Comparison of ENCODE assay signal across 8 cellular contexts in genomic region chr9:3526903-3527652, GRCh38. TPM values are rescaled to one million over a fixed set of nuclear protein-coding genes. Genes with fewer than 3 reads are reported as not detected.
A peak's percentile ranks its signal among the peaks of the same experiment; 100 is the strongest.
DNase-seq lines count a peak whose midpoint lies in the region; ATAC-seq and TF ChIP-seq lines count a peak whose summit lies in the region.

No MANE protein-coding gene starts in this region.

- H3K9me2 ChIP-seq in OCI-LY7 (ENCODE audit: insufficient read depth, low read length): no peaks in the 10 kb centered on the region

- intact Hi-C loops in OCI-LY7 (cut with micrococcal nuclease; ENCODE audit: unreplicated experiment): loop anchor here (1.0 to 5.0 kb wide), 4 partner anchors 19 to 685 kb away; partner anchors contain the start of gene PUM3

- H3K9me3 ChIP-seq in DND-41 (ENCODE audit: insufficient read depth, low read length, severe bottlenecking) (no peaks in the 10 kb centered on the region), OCI-LY7 (ENCODE audit: low read length) (no peaks in the 10 kb centered on the region), liver (ENCODE audit: control insufficient read depth in 4 of 4, low read length in 3 of 4) (no peaks in the 10 kb centered on the region), thoracic aorta (no peaks in the 10 kb centered on the region)

- peak overlapping the region; percentile 97 for H3K9ac ChIP-seq in DND-41 (ENCODE audit: low read depth, low read length)
- peak overlapping the region; percentile 65 to 73 for H3K9ac ChIP-seq in liver (ENCODE audit: low read depth in 1 of 2, low read length in 2 of 2)

- DNase-seq in DND-41: peak; percentile 68
- DNase-seq in OCI-LY7 (ENCODE audit: low spot score): peak; percentile 79
- DNase-seq in cerebellum (ENCODE audit: low spot score): peak; percentile 27
- DNase-seq in thoracic aorta (ENCODE audit: low spot score): no peak
- DNase-seq in activated effector memory CD4-positive, alpha-beta T cell treated with Interleukin-2 at 50 U/mL for 16 hours: no peak

- CTCF ChIA-PET in OCI-LY7 (lab: Charles Lee; ENCODE audit: unreplicated experiment): interaction anchor here (0.7 to 1.4 kb wide), 6 partner anchors 19 to 86 kb away, joined by 3 to 5 read pairs (median 4); no protein-coding TSS in a partner anchor

- peaks cover 63% of the 10 kb centered on the region for H3K79me2 ChIP-seq in DND-41 (ENCODE audit: insufficient read depth, low read length)
- H3K79me2 ChIP-seq in OCI-LY7 (ENCODE audit: insufficient read depth, low read depth, low read length): peaks cover 67% of the 10 kb centered on the region

- no peak for TF ChIP-seq RAD21 in liver (IDR thresholded peaks at IDR 0.05)

- H3K4me3 ChIP-seq in DND-41 (ENCODE audit: low read depth in 1 of 2, low read length in 2 of 2) (peak overlapping the region; percentile 39 to 100; a peak in 3 of 4 replicates), OCI-LY7 (ENCODE audit: low read depth, low read length, poor library complexity, severe bottlenecking) (peak overlapping the region; percentile 95), liver (ENCODE audit: low read depth in 1 of 3, low read length in 3 of 3) (peak overlapping the region; percentile 73 to 85 (median 81)), thoracic aorta (peak overlapping the region; percentile 88)

- peak overlapping the region; percentile 13 for H2AFZ ChIP-seq in DND-41 (ENCODE audit: low read depth, low read length)
- H2AFZ ChIP-seq in OCI-LY7 (ENCODE audit: low read length): peak overlapping the region; percentile 80; the same call in 1 of the 2 replicates

- H3K4me2 ChIP-seq in DND-41 (ENCODE audit: insufficient read depth, low read length) (peak overlapping the region; percentile 70), OCI-LY7 (ENCODE audit: low read length) (peak overlapping the region; percentile 85)

- H3K27me3 ChIP-seq in DND-41 (ENCODE audit: insufficient read depth, low read length, poor library complexity) (no peaks in the 10 kb centered on the region), liver (ENCODE audit: control insufficient read depth in 4 of 4, insufficient read depth in 4 of 4, low read length in 3 of 4) (no peaks in the 10 kb centered on the region), thoracic aorta (replicated peaks; ENCODE audit: insufficient read depth) (no peaks in the 10 kb centered on the region)

- H3K36me3 ChIP-seq in DND-41 (ENCODE audit: insufficient read depth, low read length): peaks cover 2% of the 10 kb centered on the region; the same call in 1 of the 2 replicates
- peaks cover 28% of the 10 kb centered on the region for H3K36me3 ChIP-seq in OCI-LY7 (ENCODE audit: insufficient read depth, low read length)
- H3K36me3 ChIP-seq in liver (ENCODE audit: control insufficient read depth in 4 of 4, insufficient read depth in 3 of 4, low read depth in 1 of 4, low read length in 3 of 4): no peaks in the 10 kb centered on the region
- H3K36me3 ChIP-seq in thoracic aorta: no peaks in the 10 kb centered on the region

- no peaks in the 10 kb centered on the region for H4K20me1 ChIP-seq in DND-41 (ENCODE audit: insufficient read depth, low read length)
- 0 out of 2 replicates have a peak, but pooled peaks cover 3% of the 10 kb centered on the region for H4K20me1 ChIP-seq in OCI-LY7 (ENCODE audit: insufficient read depth, low read length)

- H3K4me1 ChIP-seq in DND-41 (ENCODE audit: insufficient read depth, low read length) (peaks cover 44% of the 10 kb centered on the region), OCI-LY7 (ENCODE audit: insufficient read depth, low read length, poor library complexity, severe bottlenecking) (peaks cover 33% of the 10 kb centered on the region), liver (ENCODE audit: control insufficient read depth in 4 of 4, insufficient read depth in 4 of 4, low read length in 3 of 4) (peaks cover 0 to 18% (median 13%) of the 10 kb centered on the region in 4 donors), thoracic aorta (ENCODE audit: control insufficient read depth in 1 of 2, low read depth in 2 of 2) (peaks cover 6 to 20% of the 10 kb centered on the region in 2 donors)

- BruUV-seq in OCI-LY7 (replicated peaks; lab: Mats Ljungman, UMichigan): no TSS peak

- H3K27ac ChIP-seq in DND-41 (ENCODE audit: low read length): peak overlapping the region; percentile 100
- peak overlapping the region; percentile 96 for H3K27ac ChIP-seq in OCI-LY7 (ENCODE audit: low read depth, low read length, poor library complexity, severe bottlenecking)
- peak overlapping the region; percentile 99 to 100 for H3K27ac ChIP-seq in liver (ENCODE audit: low read depth in 1 of 2, low read length in 2 of 2)
- H3K27ac ChIP-seq in thoracic aorta: peak overlapping the region; percentile 100

- WGBS in liver: 6% methylated on average over 23 of the region's 23 CpGs

- TF ChIP-seq CTCF in DND-41 (IDR thresholded peaks at IDR 0.05; ENCODE audit: borderline replicate concordance, extremely low read depth, low read length, poor library complexity, severe bottlenecking): no peak
- TF ChIP-seq CTCF in OCI-LY7 (conservative IDR thresholded peaks at IDR 0.05; ENCODE audit: low read length): no peak
- no peak for TF ChIP-seq CTCF in liver (IDR thresholded peaks at IDR 0.05; ENCODE audit: low read depth, low read length, missing input control)
- no peak for TF ChIP-seq CTCF in thoracic aorta (IDR thresholded peaks at IDR 0.05)

- ATAC-seq in DND-41 (ENCODE audit: insufficient read depth, low read depth) (peak; percentile 49), GM19452 (IDR thresholded peaks at IDR 0.05; ENCODE audit: unreplicated experiment) (peak; percentile 43), HG03457 (IDR thresholded peaks at IDR 0.05; ENCODE audit: unreplicated experiment) (peak; percentile 28), thoracic aorta (ENCODE audit: insufficient number of reproducible peaks, low FRiP score, low read depth) (no peak)

- POLR2A ChIA-PET in OCI-LY7 (lab: Charles Lee): interaction anchor here (0.5 to 4.0 kb wide), 27 partner anchors 8 to 1365 kb away, joined by 3 to 52 read pairs (median 4); partner anchors contain the start of gene PUM3

TF ChIP-seq in liver, 16 proteins besides CTCF, POLR2A, EP300 and RAD21 (continues in another document):
- TF ChIP-seq EGR1 (IDR thresholded peaks at IDR 0.05; ENCODE audit: low read depth in 2 of 2): no peak
- no peak for TF ChIP-seq REST (IDR thresholded peaks at IDR 0.05)
- TF ChIP-seq TAF1 (conservative IDR thresholded peaks at IDR 0.05): no peak
- no peak for TF ChIP-seq ZBTB33 (IDR thresholded peaks at IDR 0.05)
- TF ChIP-seq HNF4A (conservative IDR thresholded peaks at IDR 0.05): no peak
- TF ChIP-seq HNF4G (IDR thresholded peaks at IDR 0.05): no peak
- no peak for TF ChIP-seq YY1 (IDR thresholded peaks at IDR 0.05)
- TF ChIP-seq NR2F2 (IDR thresholded peaks at IDR 0.05): no peak
- TF ChIP-seq SP1 (IDR thresholded peaks at IDR 0.05): no peak
- no peak for TF ChIP-seq GABPA (IDR thresholded peaks at IDR 0.05 in 1 of 2, conservative IDR thresholded peaks at IDR 0.05 in 1 of 2)
- no peak for TF ChIP-seq FOXA1 (IDR thresholded peaks at IDR 0.05)
- no peak for TF ChIP-seq RXRA (IDR thresholded peaks at IDR 0.05)
- no peak for TF ChIP-seq ATF3 (IDR thresholded peaks at IDR 0.05)
- no peak for TF ChIP-seq FOXA2 (IDR thresholded peaks at IDR 0.05)

RNA-seq across cellular contexts. Expression of gene RFX3, which starts 1.3 kb away (rescaled TPM):
- 6.9 and 11.5 TPM in 2 replicates for total RNA-seq in OCI-LY7 (2014; rRNA removed; shearing (Covaris generic))
- total RNA-seq in OCI-LY7 (2022) (18.1 and 22.4 TPM in 2 replicates), cerebellum (60.9 TPM), liver (1 to 10 TPM; 2.0 to 4.6 TPM), thoracic aorta (10 to 100 TPM in 1 of 2 donors, 1 to 10 TPM in 1; 2.6 to 15.6 TPM)
- 1 to 10 TPM in 1 of 2 donors, under 1 TPM in 1; 0.30 to 1.0 TPM for polyA plus RNA-seq in liver

Comparison
In these comparisons a context has a peak if more than half of its experiments do, and no peak if none do; other contexts are left out.
1. DNase-seq: peak in DND-41 (single experiment), OCI-LY7 (single experiment) and cerebellum (single experiment); none in thoracic aorta (single experiment) and activated effector memory CD4-positive, alpha-beta T cell treated with Interleukin-2 at 50 U/mL for 16 hours (single experiment).
2. Peak in every context shown above with its lines, with median percentiles within 50 percentile points of each other: H3K27ac ChIP-seq and H3K4me3 ChIP-seq.